Comparison of ENCODE assay signal across 13 cellular contexts in genomic region chr17:50564916-50565315, GRCh38. TPM values are rescaled to one million over a fixed set of nuclear protein-coding genes. Genes with fewer than 3 reads are reported as not detected.
A peak's percentile ranks its signal among the peaks of the same experiment; 100 is the strongest.
DNase-seq lines count a peak whose midpoint lies in the region; ATAC-seq and TF ChIP-seq lines count a peak whose summit lies in the region.
"Had no signal": no experiment of that assay in that cellular context is flagged by ENCODE, and none has a peak within 500 bp of the region (broad histone marks: within the 10 kb centered on the region; RNA-seq: fewer than 3 reads in every experiment).

No MANE protein-coding gene starts in this region.

- H3K27ac Mint-ChIP-seq in activated T-cell treated with anti-CD3 and anti-CD28 coated beads, Interleukin-2, amount 50 U/mL, for 72 hours: no peak overlapping the region

- peak; percentile 80 for DNase-seq in A673 (ENCODE audit: low spot score)
- DNase-seq in cardiac fibroblast (ENCODE audit: low read depth in 2 of 2): peak; percentile 75 to 86
- no peak for DNase-seq in lower lobe of right lung
- DNase-seq in activated T-cell treated with anti-CD3 and anti-CD28 coated beads, Interleukin-2, amount 50 U/mL, for 72 hours: no peak
- DNase-seq in HT-29 (ENCODE audit: low spot score): no peak
- DNase-seq: activated CD4-positive, alpha-beta T cell treated with anti-CD3 and anti-CD28 coated beads, Interleukin-2, amount 50 U/mL, for 4 hours; DND-41; NCI-H1105 treated with DMSO at 0.1 percent for 48 hours had no signal

- TF ChIP-seq POLR2A in GM18505 (IDR thresholded peaks at IDR 0.05; ENCODE audit: borderline replicate concordance, extremely low read depth, insufficient read depth, insufficient read length): no peak

- H3K36me3 Mint-ChIP-seq in activated T-cell treated with anti-CD3 and anti-CD28 coated beads, Interleukin-2, amount 50 U/mL, for 72 hours (ENCODE audit: insufficient read depth in 2 of 2): no peaks in the 10 kb centered on the region

- H3K9me3 ChIP-seq in A673 (ENCODE audit: low read depth, low read length, poor library complexity, severe bottlenecking) (no peaks in the 10 kb centered on the region), HEK293 (ENCODE audit: control insufficient read depth, insufficient read depth, low read depth, low read length) (no peaks in the 10 kb centered on the region), lower lobe of right lung (no peaks in the 10 kb centered on the region)
- H3K9me3 ChIP-seq: gastrocnemius medialis had no signal

- POLR2A ChIA-PET in A673 (lab: Charles Lee; ENCODE audit: low non-redundant PET): interaction anchor here (0.7 kb wide), 2 partner anchors 14 to 80 kb away, joined by 3 read pairs; no protein-coding TSS in a partner anchor
- POLR2A ChIA-PET in HEK293 (lab: Yijun Ruan, JAX): no interaction called here

- H3K4me3 ChIP-seq in A673 (ENCODE audit: low read depth, low read length, poor library complexity, severe bottlenecking): peak overlapping the region; percentile 14
- H3K4me3 ChIP-seq in HEK293 (ENCODE audit: low read depth, low read length): no peak overlapping the region
- H3K4me3 ChIP-seq in cardiac fibroblast (replicated peaks in 1 of 2; ENCODE audit: low read depth in 2 of 2, low read length in 2 of 2): no peak overlapping the region
- H3K4me3 ChIP-seq in lower lobe of right lung: no peak overlapping the region
- H3K4me3 ChIP-seq: gastrocnemius medialis had no signal

- H3K27me3 Mint-ChIP-seq in activated T-cell treated with anti-CD3 and anti-CD28 coated beads, Interleukin-2, amount 50 U/mL, for 72 hours (ENCODE audit: low read depth): peaks cover 47% of the 10 kb centered on the region

- CTCF ChIA-PET in A673 (lab: Charles Lee): interaction anchor here (0.6 kb wide), 1 partner anchor 9 kb away, joined by 11 read pairs; no protein-coding TSS in a partner anchor
- CTCF ChIA-PET in HEK293 (lab: Yijun Ruan, JAX): interaction anchor here (0.7 to 1.5 kb wide), 4 partner anchors 12 to 144 kb away, joined by 3 to 5 read pairs (median 4); no protein-coding TSS in a partner anchor

- peaks cover 42% of the 10 kb centered on the region for H3K4me1 ChIP-seq in A673 (ENCODE audit: insufficient read depth, low read length, poor library complexity, severe bottlenecking)
- peaks cover 5% of the 10 kb centered on the region; the same call in 1 of the 2 replicates for H3K4me1 ChIP-seq in HEK293 (ENCODE audit: control insufficient read depth, insufficient read depth, low read length)
- peaks cover 22% of the 10 kb centered on the region for H3K4me1 ChIP-seq in lower lobe of right lung

- peaks cover 11% of the 10 kb centered on the region for H3K27me3 ChIP-seq in A673 (replicated peaks; ENCODE audit: insufficient read depth, low read depth, low read length, poor library complexity)
- peaks cover 61% of the 10 kb centered on the region for H3K27me3 ChIP-seq in lower lobe of right lung (ENCODE audit: low read depth)

- no TSS peak for BruUV-seq in A673 (replicated peaks; lab: Mats Ljungman, UMichigan)

- TF ChIP-seq CTCF in A673 (conservative IDR thresholded peaks at IDR 0.05; ENCODE audit: low read depth, low read length) (no peak), HEK293 (tag by site-specific recombination; IDR thresholded peaks at IDR 0.05) (no peak), cardiac fibroblast (IDR thresholded peaks at IDR 0.05; ENCODE audit: low read depth, low read length) (no peak), lower lobe of right lung (IDR thresholded peaks at IDR 0.05) (no peak)

- H3K36me3 ChIP-seq in A673 (ENCODE audit: insufficient read depth, low read length, poor library complexity, severe bottlenecking) (no peaks in the 10 kb centered on the region), HEK293 (ENCODE audit: control insufficient read depth in 2 of 2, insufficient read depth in 1 of 2, low read length in 2 of 2) (no peaks in the 10 kb centered on the region), lower lobe of right lung (no peaks in the 10 kb centered on the region)
- H3K36me3 ChIP-seq: gastrocnemius medialis had no signal

- H3K9me3 Mint-ChIP-seq in activated T-cell treated with anti-CD3 and anti-CD28 coated beads, Interleukin-2, amount 50 U/mL, for 72 hours: no peaks in the 10 kb centered on the region

- peak overlapping the region; percentile 69 for H3K27ac ChIP-seq in A673 (ENCODE audit: low read depth, low read length, poor library complexity, severe bottlenecking)
- H3K27ac ChIP-seq in HEK293 (ENCODE audit: extremely low read depth, low read depth, low read length): no peak overlapping the region
- peak overlapping the region; percentile 31 for H3K27ac ChIP-seq in lower lobe of right lung
- H3K27ac ChIP-seq: gastrocnemius medialis had no signal

- ATAC-seq in lower lobe of right lung: peak in 1 of 2 donors; percentile 21
- no peak for ATAC-seq in activated T-cell treated with anti-CD3 and anti-CD28 coated beads, Interleukin-2, amount 50 U/mL, for 72 hours (replicated peaks in 1 of 2)
- no peak for ATAC-seq in GM18505 (IDR thresholded peaks at IDR 0.05; ENCODE audit: unreplicated experiment)
- no peak for ATAC-seq in GM21360 (IDR thresholded peaks at IDR 0.05; ENCODE audit: unreplicated experiment)
- ATAC-seq: gastrocnemius medialis, HCT116 had no signal

- H3K4me1 Mint-ChIP-seq in activated T-cell treated with anti-CD3 and anti-CD28 coated beads, Interleukin-2, amount 50 U/mL, for 72 hours (ENCODE audit: low read depth): peaks cover 12% of the 10 kb centered on the region

- peak overlapping the region in 1 of 2 donors; percentile 32 for H3K4me3 Mint-ChIP-seq in activated T-cell treated with anti-CD3 and anti-CD28 coated beads, Interleukin-2, amount 50 U/mL, for 72 hours

- intact Hi-C loops in A673 (cut with micrococcal nuclease; ENCODE audit: unreplicated experiment) (loop anchor here (5.0 kb wide), 1 partner anchor 37 kb away; no protein-coding TSS in a partner anchor), lower lobe of right lung (cut with DNase I) (no loop called here)

TF ChIP-seq in HEK293, 187 proteins besides CTCF, POLR2A, EP300 and RAD21:
- TF ChIP-seq KLF8 (tag by site-specific recombination; IDR thresholded peaks at IDR 0.05) (peak; percentile 18; the same call in 1 of the 2 replicates), ZBTB10 (tag by site-specific recombination; IDR thresholded peaks at IDR 0.05) (no peak)

RNA-seq across cellular contexts. Expression of gene CACNA1G, which starts 4.4 kb away (rescaled TPM):
- total RNA-seq in A673 (2021): 7.1 and 10.8 TPM in 2 replicates
- 0.21 TPM for total RNA-seq in lower lobe of right lung
- total RNA-seq in activated T-cell treated with anti-CD3 and anti-CD28 coated beads, Interleukin-2, amount 50 U/mL, for 72 hours: under 1 TPM; 0.07 to 0.14 TPM
- 0.05 and 0.57 TPM in 2 replicates for total RNA-seq in HT-29 (2014; rRNA removed; shearing (Covaris generic))

RNA-seq across cellular contexts. Expression of gene SPATA20, which starts 17.9 kb away (rescaled TPM):
- total RNA-seq in A673 (2021): 11.1 and 16.5 TPM in 2 replicates
- 29.7 TPM for total RNA-seq in lower lobe of right lung
- total RNA-seq in activated T-cell treated with anti-CD3 and anti-CD28 coated beads, Interleukin-2, amount 50 U/mL, for 72 hours: 10 to 100 TPM; 25.0 to 51.3 TPM
- total RNA-seq in HT-29 (2014; rRNA removed; shearing (Covaris generic)): 37.5 and 44.9 TPM in 2 replicates

RNA-seq across cellular contexts. Expression of gene EPN3, which starts 32.4 kb away (rescaled TPM):
- 0.09 TPM in 1 of 2 replicates, not detected in the other for total RNA-seq in A673 (2021)
- 1.5 TPM for total RNA-seq in lower lobe of right lung
- total RNA-seq in activated T-cell treated with anti-CD3 and anti-CD28 coated beads, Interleukin-2, amount 50 U/mL, for 72 hours: not detected
- total RNA-seq in HT-29 (2014; rRNA removed; shearing (Covaris generic)): 25.6 and 25.8 TPM in 2 replicates
- total RNA-seq: gastrocnemius medialis had no signal

RNA-seq across cellular contexts. Expression of gene MYCBPAP, which starts 56.7 kb away (rescaled TPM):
- total RNA-seq in A673 (2021): 0.92 and 1.2 TPM in 2 replicates
- 3.8 TPM for total RNA-seq in lower lobe of right lung
- total RNA-seq in activated T-cell treated with anti-CD3 and anti-CD28 coated beads, Interleukin-2, amount 50 U/mL, for 72 hours: 10 to 100 TPM in 1 of 2 donors, 1 to 10 TPM in 1; 8.9 to 24.3 TPM
- total RNA-seq in HT-29 (2014; rRNA removed; shearing (Covaris generic)): not detected in 2 replicates
- total RNA-seq: gastrocnemius medialis had no signal

Comparison
In these comparisons a context has a peak if more than half of its experiments do, and no peak if none do; other contexts are left out.
1. DNase-seq: peak in A673 (single experiment) and cardiac fibroblast (2 of 2); none in lower lobe of right lung (single experiment), activated T-cell treated with anti-CD3 and anti-CD28 coated beads, Interleukin-2, amount 50 U/mL, for 72 hours (0 of 2) and HT-29 (single experiment).
2. RNA of gene EPN3, which starts 32.4 kb away (total RNA-seq): 25.6 to 25.8 TPM in HT-29; 1.5 TPM in lower lobe of right lung (single experiment), not detected in activated T-cell treated with anti-CD3 and anti-CD28 coated beads, Interleukin-2, amount 50 U/mL, for 72 hours and 0.09 TPM in A673; every median in the first group is over 10 times any median in the second.